23 cellular contexts compared by ENCODE assay signal in genomic region chr6:6631526-6632276, GRCh38. TPM values are rescaled to one million over a fixed set of nuclear protein-coding genes. Genes with fewer than 3 reads are reported as not detected.
A peak's percentile ranks its signal among the peaks of the same experiment; 100 is the strongest.
DNase-seq lines count a peak whose midpoint lies in the region; ATAC-seq, FAIRE-seq and TF ChIP-seq lines count a peak whose summit lies in the region.
"Had no signal": no experiment of that assay in that cellular context is flagged by ENCODE, and none has a peak within 500 bp of the region (broad histone marks: within the 10 kb centered on the region; RNA-seq: fewer than 3 reads in every experiment).

No MANE protein-coding gene starts in this region.

- no peaks in the 10 kb centered on the region for H3K4me1 ChIP-seq in mesendoderm (ENCODE audit: control insufficient read depth, low read depth, low read length)
- H3K4me1 ChIP-seq: right atrium auricular region had no signal

- FAIRE-seq in bronchial epithelial cell (lab: Jason Lieb, UNC): no peak
- FAIRE-seq: astrocyte, endothelial cell of umbilical vein had no signal

- H4K8ac ChIP-seq in mesendoderm (ENCODE audit: low read depth, low read length): no peak overlapping the region

- H3K27ac ChIP-seq in mesendoderm (ENCODE audit: low read depth, low read length): no peak overlapping the region
- H3K27ac ChIP-seq: coronary artery, right atrium auricular region, upper lobe of right lung had no signal

- H2BK5ac ChIP-seq in mesendoderm (ENCODE audit: low read length): no peak overlapping the region

- DNase-seq in EH (ENCODE audit: low read depth): peak; percentile 11
- DNase-seq in NCI-H1694 treated with DMSO at 0.1 percent for 48 hours (lab: John Stamatoyannopoulos, UW): peak; percentile 99
- peak; percentile 49 for DNase-seq in bronchial epithelial cell (ENCODE audit: low read depth)
- DNase-seq in mesothelial cell of epicardium (ENCODE audit: low spot score in 2 of 2, unreplicated experiment in 2 of 2): no peak
- no peak for DNase-seq in NCI-H2107 (lab: John Stamatoyannopoulos, UW)
- no peak for DNase-seq in mesendoderm
- DNase-seq: activated CD4-positive, alpha-beta T cell treated with anti-CD3 and anti-CD28 coated beads, Interleukin-2, amount 50 U/mL, for 1 hour; activated naive CD4-positive, alpha-beta T cell treated with anti-CD3 and anti-CD28 coated beads, Interleukin-2, amount 10 ng/mL, durations not matched to agents 7 days and 5 days; HCEC 1CT; MV-4-11; nucleus accumbens; stimulated activated naive CD8-positive, alpha-beta T cell treated with anti-CD3 and anti-CD28 coated beads, Interleukin-15, Interleukin-2, amounts not matched to agents 100 U/mL and 50 U/mL, for 24 hours; T-helper 1 cell; upper lobe of right lung had no signal

- H3K36me3 ChIP-seq in bronchial epithelial cell (ENCODE audit: control insufficient read depth, insufficient read depth, low read length): no peaks in the 10 kb centered on the region
- no peaks in the 10 kb centered on the region for H3K36me3 ChIP-seq in mesendoderm (ENCODE audit: control insufficient read depth, insufficient read depth, low read length)
- H3K36me3 ChIP-seq: right atrium auricular region, upper lobe of right lung had no signal

- WGBS in mesendoderm (ENCODE audit: extremely low coverage, insufficient coverage, low lambda C conversion rate): no CpG with 5 or more reads among the region's 2 CpGs

- H3K4me2 ChIP-seq in mesendoderm (ENCODE audit: low read length): no peak overlapping the region

- H3K23ac ChIP-seq in mesendoderm (ENCODE audit: low read length): no peak overlapping the region

- H3K4me3 Mint-ChIP-seq in mesothelial cell of epicardium: no peak overlapping the region
- H3K4me3 Mint-ChIP-seq: activated naive CD4-positive, alpha-beta T cell treated with anti-CD3 and anti-CD28 coated beads, Interleukin-2, amount 10 ng/mL, durations not matched to agents 7 days and 5 days; IgD-negative memory B cell had no signal

- no peak overlapping the region for H2AK5ac ChIP-seq in mesendoderm (ENCODE audit: low read length)

- H3K56ac ChIP-seq in mesendoderm (ENCODE audit: low read length): no peak overlapping the region

- peaks cover 6% of the 10 kb centered on the region for H3K27me3 ChIP-seq in bronchial epithelial cell (ENCODE audit: control insufficient read depth, insufficient read depth, low read length)
- no peaks in the 10 kb centered on the region for H3K27me3 ChIP-seq in mesendoderm (ENCODE audit: insufficient read depth, low read length, poor library complexity)
- H3K27me3 ChIP-seq: right atrium auricular region, upper lobe of right lung had no signal

- no peak overlapping the region for H3K4ac ChIP-seq in mesendoderm (ENCODE audit: low read depth, low read length)

- H3K79me2 ChIP-seq in mesendoderm (ENCODE audit: control insufficient read depth, insufficient read depth, low read length): no peaks in the 10 kb centered on the region

- H3K27ac Mint-ChIP-seq in mesothelial cell of epicardium: peak overlapping the region; percentile 70
- H3K27ac Mint-ChIP-seq: activated naive CD4-positive, alpha-beta T cell treated with anti-CD3 and anti-CD28 coated beads, Interleukin-2, amount 10 ng/mL, durations not matched to agents 7 days and 5 days had no signal

- ATAC-seq in GM18873 (IDR thresholded peaks at IDR 0.05; ENCODE audit: low FRiP score, unreplicated experiment): no peak
- ATAC-seq: left lobe of liver; Right ventricle myocardium inferior; stimulated activated naive CD8-positive, alpha-beta T cell treated with anti-CD3 and anti-CD28 coated beads, Interleukin-15, Interleukin-2, amounts not matched to agents 100 U/mL and 50 U/mL, for 24 hours; upper lobe of right lung had no signal

- no peaks in the 10 kb centered on the region for H3K9me3 Mint-ChIP-seq in mesothelial cell of epicardium
- H3K9me3 Mint-ChIP-seq: activated naive CD4-positive, alpha-beta T cell treated with anti-CD3 and anti-CD28 coated beads, Interleukin-2, amount 10 ng/mL, durations not matched to agents 7 days and 5 days; IgD-negative memory B cell had no signal

- no peak overlapping the region for H3K9ac ChIP-seq in mesendoderm (ENCODE audit: low read length)

- H2BK15ac ChIP-seq in mesendoderm (replicated peaks; ENCODE audit: low read depth): no peak overlapping the region

- H4K5ac ChIP-seq in mesendoderm (ENCODE audit: low read length): no peak overlapping the region

- H3K27me3 Mint-ChIP-seq in mesothelial cell of epicardium (ENCODE audit: low read depth): peaks cover 5% of the 10 kb centered on the region
- H3K27me3 Mint-ChIP-seq: IgD-negative memory B cell had no signal

- H3K4me3 ChIP-seq in bronchial epithelial cell (ENCODE audit: low read depth, low read length) (no peak overlapping the region), mesendoderm (ENCODE audit: low read length) (no peak overlapping the region)
- H3K4me3 ChIP-seq: coronary artery, right atrium auricular region, upper lobe of right lung had no signal

- no peaks in the 10 kb centered on the region for H3K79me1 ChIP-seq in mesendoderm (ENCODE audit: low read length)

- H3K18ac ChIP-seq in mesendoderm (ENCODE audit: low read length): no peak overlapping the region

- peaks cover 65% of the 10 kb centered on the region for H3K4me1 Mint-ChIP-seq in mesothelial cell of epicardium

- no peaks in the 10 kb centered on the region for H3K36me3 Mint-ChIP-seq in mesothelial cell of epicardium

- TF ChIP-seq CTCF in bronchial epithelial cell (IDR thresholded peaks at IDR 0.05; ENCODE audit: insufficient read depth, low read length, severe bottlenecking) (no peak), mesothelial cell of epicardium (IDR thresholded peaks at IDR 0.05; ENCODE audit: unreplicated experiment) (no peak)

- H2BK120ac ChIP-seq in mesendoderm (ENCODE audit: low read depth, low read length): no peak overlapping the region

RNA-seq across cellular contexts. Expression of gene LY86, which starts 43.2 kb away (rescaled TPM):
- total RNA-seq in bronchial epithelial cell: not detected in 2 replicates
- not detected in 3 replicates for total RNA-seq in mesothelial cell of epicardium
- polyA plus RNA-seq in mesendoderm (2013, experiment 1 of 2): not detected
- not detected for polyA plus RNA-seq in mesendoderm (2013, experiment 2 of 2)
- total RNA-seq: astrocyte, endothelial cell of umbilical vein, glomerular endothelial cell had no signal
- polyA plus RNA-seq: endothelial cell of umbilical vein had no signal

Comparison
In these comparisons a context has a peak if more than half of its experiments do, and no peak if none do; other contexts are left out.
1. DNase-seq: peak in EH (single experiment), NCI-H1694 treated with DMSO at 0.1 percent for 48 hours (single experiment) and bronchial epithelial cell (single experiment); none in mesothelial cell of epicardium (0 of 2), NCI-H2107 (single experiment) and mesendoderm (single experiment).